17 cellular contexts compared by ENCODE assay signal in the genomic region with DNA sequence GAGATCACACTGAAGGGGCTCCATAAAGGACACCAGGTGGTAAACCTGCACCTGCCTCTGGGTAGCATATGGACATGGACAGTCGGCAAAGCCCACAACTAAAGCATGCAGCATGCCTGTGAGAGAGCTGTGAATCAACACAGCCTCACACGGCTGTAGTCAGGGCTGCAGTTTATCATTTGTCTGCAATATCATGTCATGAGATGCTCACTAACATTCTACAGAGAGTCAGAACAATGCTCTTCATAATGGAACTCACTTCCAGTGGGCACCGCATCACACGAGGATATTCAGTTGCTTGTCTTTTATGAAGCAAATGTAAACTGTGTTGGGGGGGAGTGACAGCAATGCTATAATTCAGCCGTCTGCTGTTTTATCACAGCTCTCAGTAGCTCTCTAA.
"Had no signal": no experiment of that assay in that cellular context is flagged by ENCODE, and none has a peak within 500 bp of the region (broad histone marks: within the 10 kb centered on the region; RNA-seq: fewer than 3 reads in every experiment).

No MANE protein-coding gene starts in this region.

- H3K36me3 Mint-ChIP-seq: activated naive CD8-positive, alpha-beta T cell treated with anti-CD3 and anti-CD28 coated beads, Interleukin-2, amount 10 ng/mL, durations not matched to agents 7 days and 5 days; memory B cell; neural progenitor cell had no signal

- H3K27ac Mint-ChIP-seq: activated CD4-positive, alpha-beta T cell treated with anti-CD3 and anti-CD28 coated beads, Interleukin-2, amount 10 ng/mL, durations not matched to agents 7 days and 5 days; activated CD8-positive, alpha-beta T cell treated with anti-CD3 and anti-CD28 coated beads, Interleukin-2, amount 10 ng/mL, durations not matched to agents 7 days and 5 days; activated naive CD8-positive, alpha-beta T cell treated with anti-CD3 and anti-CD28 coated beads, Interleukin-2, amount 10 ng/mL, durations not matched to agents 7 days and 5 days; activated T-cell treated with anti-CD3 and anti-CD28 coated beads, Interleukin-2, amount 50 U/mL, for 24 hours; activated T-helper 2 cell treated with anti-CD3 and anti-CD28 coated beads, Interferon-gamma antibody, Interleukin-2, Interleukin-4, amounts not matched to agents 10 μg/mL and 5 μg/mL and 100 μg/mL, durations not matched to agents 14 hours and 24 hours and 36 hours; effector memory CD8-positive, alpha-beta T cell; memory B cell had no signal

- H3K4me3 Mint-ChIP-seq: activated CD4-positive, alpha-beta T cell treated with anti-CD3 and anti-CD28 coated beads, Interleukin-2, amount 10 ng/mL, durations not matched to agents 7 days and 5 days; activated CD8-positive, alpha-beta T cell treated with anti-CD3 and anti-CD28 coated beads, Interleukin-2, amount 10 ng/mL, durations not matched to agents 7 days and 5 days; activated naive CD8-positive, alpha-beta T cell treated with anti-CD3 and anti-CD28 coated beads, Interleukin-2, amount 10 ng/mL, durations not matched to agents 7 days and 5 days; activated T-cell treated with anti-CD3 and anti-CD28 coated beads, Interleukin-2, amount 50 U/mL, for 24 hours; effector memory CD8-positive, alpha-beta T cell; memory B cell; neural progenitor cell had no signal

- ATAC-seq: activated CD8-positive, alpha-beta T cell treated with anti-CD3 and anti-CD28 coated beads, Interleukin-2, amount 10 ng/mL, durations not matched to agents 7 days and 5 days; effector memory CD8-positive, alpha-beta T cell; stimulated activated naive CD8-positive, alpha-beta T cell treated with anti-CD3 and anti-CD28 coated beads, Interleukin-15, Interleukin-2, amounts not matched to agents 100 U/mL and 50 U/mL, for 24 hours had no signal

- H3K9me3 Mint-ChIP-seq: activated naive CD8-positive, alpha-beta T cell treated with anti-CD3 and anti-CD28 coated beads, Interleukin-2, amount 10 ng/mL, durations not matched to agents 7 days and 5 days; memory B cell; neural progenitor cell had no signal

- H3K4me1 Mint-ChIP-seq: activated CD4-positive, alpha-beta T cell treated with anti-CD3 and anti-CD28 coated beads, Interleukin-2, amount 10 ng/mL, durations not matched to agents 7 days and 5 days; activated naive CD8-positive, alpha-beta T cell treated with anti-CD3 and anti-CD28 coated beads, Interleukin-2, amount 10 ng/mL, durations not matched to agents 7 days and 5 days; memory B cell had no signal

- DNase-seq: activated CD4-positive, alpha-beta T cell treated with anti-CD3 and anti-CD28 coated beads, Interleukin-2, amount 10 ng/mL, durations not matched to agents 7 days and 5 days; activated CD8-positive, alpha-beta T cell treated with anti-CD3 and anti-CD28 coated beads, Interleukin-2, amount 10 ng/mL, durations not matched to agents 7 days and 5 days; activated naive CD4-positive, alpha-beta T cell treated with Interleukin-2 at 50 U/mL for 16 hours; activated naive CD8-positive, alpha-beta T cell treated with anti-CD3 and anti-CD28 coated beads, Interleukin-2, amount 10 ng/mL, durations not matched to agents 7 days and 5 days; activated T-cell treated with anti-CD3 and anti-CD28 coated beads, Interleukin-2, amount 50 U/mL, for 24 hours; amygdala; caudate nucleus; effector memory CD8-positive, alpha-beta T cell; esophagus squamous epithelium; stimulated activated CD4-positive, alpha-beta T cell treated with anti-CD3 and anti-CD28 coated beads, Interleukin-2, amount 100 ng/mL, for 24 hours; stimulated activated naive CD8-positive, alpha-beta T cell treated with anti-CD3 and anti-CD28 coated beads, Interleukin-15, Interleukin-2, amounts not matched to agents 100 U/mL and 50 U/mL, for 24 hours; substantia nigra; tibial artery; uterus had no signal

- H3K27me3 Mint-ChIP-seq: activated CD4-positive, alpha-beta T cell treated with anti-CD3 and anti-CD28 coated beads, Interleukin-2, amount 10 ng/mL, durations not matched to agents 7 days and 5 days; activated naive CD8-positive, alpha-beta T cell treated with anti-CD3 and anti-CD28 coated beads, Interleukin-2, amount 10 ng/mL, durations not matched to agents 7 days and 5 days; activated T-cell treated with anti-CD3 and anti-CD28 coated beads, Interleukin-2, amount 50 U/mL, for 24 hours; effector memory CD8-positive, alpha-beta T cell; memory B cell had no signal
